In the genomic region with DNA sequence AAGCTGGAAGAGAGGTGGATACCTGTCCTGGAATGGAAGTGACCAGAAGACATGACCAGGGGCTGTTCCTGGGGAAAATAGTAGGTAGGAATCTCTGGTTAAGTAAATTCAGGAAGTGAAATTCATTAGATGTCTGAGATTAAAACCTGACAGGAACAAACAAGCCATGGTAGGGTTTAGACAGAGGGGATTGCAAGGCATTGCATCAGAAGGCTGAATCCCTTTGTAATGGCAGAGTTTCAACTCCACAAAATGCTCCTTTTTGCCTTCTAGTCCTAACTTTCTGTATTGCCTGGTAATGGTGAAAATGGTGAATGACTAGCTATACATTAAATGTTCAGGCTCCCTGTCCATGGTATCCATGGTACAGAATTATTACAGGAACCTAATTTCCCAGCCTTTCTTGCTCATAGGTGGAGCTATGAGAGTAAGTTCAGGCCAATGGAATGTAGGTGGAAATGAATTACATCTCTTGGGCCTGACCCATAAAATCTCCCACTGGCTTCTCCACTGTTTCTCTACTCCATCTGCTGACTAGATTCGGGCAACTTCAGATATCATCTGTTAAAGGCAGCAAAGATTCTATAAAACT, we compare ENCODE assay signal across 2 cellular contexts.
TF ChIP-seq lines count a peak whose summit lies in the region.

No MANE protein-coding gene starts in this region.

TF ChIP-seq in SK-N-SH, 30 proteins besides CTCF, POLR2A, EP300 and RAD21 (continued from another document):
- TF ChIP-seq REST (IDR thresholded peaks at IDR 0.05; ENCODE audit: low read depth, low read length): 0 out of 2 replicates have a peak, but pooled peaks have one; percentile 13
TF ChIP-seq in SK-N-SH: peak in this region for 1.

TF ChIP-seq in SK-N-SH treated with all-trans-retinoic acid at 6 μM for 48 hours, 23 proteins besides CTCF, POLR2A, EP300 and RAD21 (continued from another document):
- TF ChIP-seq, protein P1, sequence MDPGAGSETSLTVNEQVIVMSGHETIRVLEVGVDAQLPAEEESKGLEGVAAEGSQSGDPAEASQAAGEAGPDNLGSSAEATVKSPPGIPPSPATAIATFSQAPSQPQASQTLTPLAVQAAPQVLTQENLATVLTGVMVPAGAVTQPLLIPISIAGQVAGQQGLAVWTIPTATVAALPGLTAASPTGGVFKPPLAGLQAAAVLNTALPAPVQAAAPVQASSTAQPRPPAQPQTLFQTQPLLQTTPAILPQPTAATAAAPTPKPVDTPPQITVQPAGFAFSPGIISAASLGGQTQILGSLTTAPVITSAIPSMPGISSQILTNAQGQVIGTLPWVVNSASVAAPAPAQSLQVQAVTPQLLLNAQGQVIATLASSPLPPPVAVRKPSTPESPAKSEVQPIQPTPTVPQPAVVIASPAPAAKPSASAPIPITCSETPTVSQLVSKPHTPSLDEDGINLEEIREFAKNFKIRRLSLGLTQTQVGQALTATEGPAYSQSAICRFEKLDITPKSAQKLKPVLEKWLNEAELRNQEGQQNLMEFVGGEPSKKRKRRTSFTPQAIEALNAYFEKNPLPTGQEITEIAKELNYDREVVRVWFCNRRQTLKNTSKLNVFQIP (CRISPR knock-in tag; IDR thresholded peaks at IDR 0.05; ENCODE audit: borderline replicate concordance, low read depth): no peak
- TF ChIP-seq TSHZ2 (CRISPR knock-in tag; IDR thresholded peaks at IDR 0.05) (no peak), PPARA (CRISPR knock-in tag; IDR thresholded peaks at IDR 0.05; ENCODE audit: borderline replicate concordance) (no peak), OSR1 (CRISPR knock-in tag; IDR thresholded peaks at IDR 0.05) (no peak), SNAI2 (CRISPR knock-in tag; IDR thresholded peaks at IDR 0.05) (no peak), ZNF70 (CRISPR knock-in tag; IDR thresholded peaks at IDR 0.05) (no peak), ZFP30 (CRISPR knock-in tag; IDR thresholded peaks at IDR 0.05) (no peak), ZNF8 (CRISPR knock-in tag; IDR thresholded peaks at IDR 0.05) (no peak)
